13 cellular contexts compared by ENCODE assay signal in genomic region chr19:33804021-33804799, GRCh38. TPM values are rescaled to one million over a fixed set of nuclear protein-coding genes. Genes with fewer than 3 reads are reported as not detected.
A peak's percentile ranks its signal among the peaks of the same experiment; 100 is the strongest.
DNase-seq lines count a peak whose midpoint lies in the region; ATAC-seq and TF ChIP-seq lines count a peak whose summit lies in the region.
"Had no signal": no experiment of that assay in that cellular context is flagged by ENCODE, and none has a peak within 500 bp of the region (broad histone marks: within the 10 kb centered on the region; RNA-seq: fewer than 3 reads in every experiment).

No MANE protein-coding gene starts in this region.

- no peak for TF ChIP-seq POLR2A in tibial nerve (IDR thresholded peaks at IDR 0.05)

- H3K27ac ChIP-seq in esophagus (ENCODE audit: low read depth in 2 of 2, low read length in 1 of 2): peak overlapping the region; percentile 73 to 88
- H3K27ac ChIP-seq in liver (ENCODE audit: low read depth in 1 of 2, low read length in 2 of 2): peak overlapping the region; percentile 78 to 82
- H3K27ac ChIP-seq in tibial nerve: no peak overlapping the region
- H3K27ac ChIP-seq: KMS-11, psoas muscle had no signal

- no peak for TF ChIP-seq RAD21 in liver (IDR thresholded peaks at IDR 0.05)

- H3K36me3 ChIP-seq in esophagus (ENCODE audit: control insufficient read depth in 2 of 2, insufficient read depth in 2 of 2, low read length in 1 of 2): peaks cover 8 to 28% of the 10 kb centered on the region in 2 donors
- no peaks in the 10 kb centered on the region for H3K36me3 ChIP-seq in liver (ENCODE audit: control insufficient read depth in 4 of 4, insufficient read depth in 3 of 4, low read depth in 1 of 4, low read length in 3 of 4)
- H3K36me3 ChIP-seq in tibial nerve: peaks cover 0 to 80% (median 0%) of the 10 kb centered on the region in 3 donors
- H3K36me3 ChIP-seq: breast epithelium had no signal

- no peak overlapping the region for H3K4me3 ChIP-seq in esophagus (ENCODE audit: low read depth in 1 of 2, low read length in 2 of 2)
- H3K4me3 ChIP-seq in liver (ENCODE audit: low read depth in 1 of 3, low read length in 3 of 3): no peak overlapping the region
- H3K4me3 ChIP-seq in tibial nerve: no peak overlapping the region
- H3K4me3 ChIP-seq: breast epithelium, psoas muscle had no signal

- H3K4me1 ChIP-seq in esophagus (ENCODE audit: control insufficient read depth in 2 of 2, insufficient read depth in 2 of 2, low read length in 1 of 2) (peaks cover 5 to 29% of the 10 kb centered on the region in 2 donors), liver (ENCODE audit: control insufficient read depth in 4 of 4, insufficient read depth in 4 of 4, low read length in 3 of 4) (peaks cover 7 to 12% (median 9%) of the 10 kb centered on the region in 4 donors), tibial nerve (peaks cover 0 to 7% (median under 1%) of the 10 kb centered on the region in 4 donors)
- H3K4me1 ChIP-seq: breast epithelium, psoas muscle had no signal

- no peak for TF ChIP-seq CTCF in liver (IDR thresholded peaks at IDR 0.05; ENCODE audit: low read depth, low read length, missing input control)
- no peak for TF ChIP-seq CTCF in tibial nerve (IDR thresholded peaks at IDR 0.05)

- WGBS in esophagus, 2 donors: 53 to 56% methylated on average over 10 of the region's 10 CpGs
- 62% methylated on average over 10 of the region's 10 CpGs for WGBS in liver
- WGBS in tibial nerve, 2 donors: 71 to 75% methylated on average over 10 of the region's 10 CpGs

- DNase-seq in M059J (ENCODE audit: low read depth) (peak; percentile 50), tibial nerve (ENCODE audit: low spot score in 2 of 2) (peak; percentile 25 to 31), germinal center (ENCODE audit: low spot score) (no peak), DMS53 (lab: John Stamatoyannopoulos, UW) (no peak)
- DNase-seq: DMS79, NCI-H69 had no signal

- H3K9me3 ChIP-seq in esophagus (ENCODE audit: control insufficient read depth in 2 of 2, insufficient read depth in 1 of 2, low read depth in 1 of 2, low read length in 1 of 2): no peaks in the 10 kb centered on the region
- no peaks in the 10 kb centered on the region for H3K9me3 ChIP-seq in liver (ENCODE audit: control insufficient read depth in 4 of 4, low read length in 3 of 4)
- H3K9me3 ChIP-seq in tibial nerve: no peaks in the 10 kb centered on the region
- H3K9me3 ChIP-seq: breast epithelium, psoas muscle had no signal

- H3K27me3 ChIP-seq in esophagus (ENCODE audit: control insufficient read depth in 1 of 2, insufficient read depth in 2 of 2, low read length in 2 of 2) (no peaks in the 10 kb centered on the region), liver (ENCODE audit: control insufficient read depth in 4 of 4, insufficient read depth in 4 of 4, low read length in 3 of 4) (no peaks in the 10 kb centered on the region), tibial nerve (no peaks in the 10 kb centered on the region)
- H3K27me3 ChIP-seq: breast epithelium had no signal

- H3K9ac ChIP-seq in liver (ENCODE audit: low read depth in 1 of 2, low read length in 2 of 2): no peak overlapping the region
- H3K9ac ChIP-seq: KMS-11 had no signal

- ATAC-seq in GM18517 (IDR thresholded peaks at IDR 0.05; ENCODE audit: unreplicated experiment) (no peak), GM18519 (IDR thresholded peaks at IDR 0.05; ENCODE audit: low FRiP score, unreplicated experiment) (no peak)

- no peak for TF ChIP-seq EP300 in tibial nerve (IDR thresholded peaks at IDR 0.05)

TF ChIP-seq in liver, 16 proteins besides CTCF, POLR2A, EP300 and RAD21:
- TF ChIP-seq FOXA1 (IDR thresholded peaks at IDR 0.05) (peak; percentile 82), EGR1 (IDR thresholded peaks at IDR 0.05; ENCODE audit: low read depth in 2 of 2) (no peak), HNF4G (IDR thresholded peaks at IDR 0.05) (peak; percentile 86), FOXA2 (IDR thresholded peaks at IDR 0.05) (peak; percentile 73), RXRA (IDR thresholded peaks at IDR 0.05) (peak; percentile 48 to 85), GABPA (IDR thresholded peaks at IDR 0.05 in 1 of 2, conservative IDR thresholded peaks at IDR 0.05 in 1 of 2) (no peak), TAF1 (conservative IDR thresholded peaks at IDR 0.05) (no peak), ZBTB33 (IDR thresholded peaks at IDR 0.05) (no peak), HNF4A (conservative IDR thresholded peaks at IDR 0.05) (peak; percentile 91 to 97), MAX (IDR thresholded peaks at IDR 0.05) (no peak), NR2F2 (IDR thresholded peaks at IDR 0.05) (no peak), SP1 (IDR thresholded peaks at IDR 0.05) (peak; percentile 81), JUND (IDR thresholded peaks at IDR 0.05) (peak; percentile 16 to 90), REST (IDR thresholded peaks at IDR 0.05) (peak; percentile 66), ATF3 (IDR thresholded peaks at IDR 0.05) (no peak), YY1 (IDR thresholded peaks at IDR 0.05) (no peak)

RNA-seq across cellular contexts. Expression of gene KCTD15, which starts 7.5 kb away (rescaled TPM):
- 26.6 and 29.0 TPM in 2 replicates for total RNA-seq in M059J (2014; rRNA removed; shearing (Covaris generic))
- polyA plus RNA-seq in esophagus: 10 to 100 TPM; 23.8 to 33.1 TPM
- 10 to 100 TPM; 10.9 to 13.8 TPM for total RNA-seq in liver
- polyA plus RNA-seq in liver: 1 to 10 TPM in 1 of 2 donors, under 1 TPM in 1; 0.89 to 5.3 TPM
- total RNA-seq in tibial nerve: 10 to 100 TPM in 3 of 4 donors, 1 to 10 TPM in 1; 6.7 to 51.0 (median 22.1) TPM

Comparison
In these comparisons a context has a peak if more than half of its experiments do, and no peak if none do; other contexts are left out.
1. DNase-seq: peak in M059J (single experiment) and tibial nerve (2 of 2); none in germinal center (single experiment) and DMS53 (single experiment).
2. H3K27ac ChIP-seq: peak in esophagus (2 of 2) and liver (2 of 2); none in tibial nerve (0 of 4).